30 cellular contexts compared by ENCODE assay signal in the genomic region with DNA sequence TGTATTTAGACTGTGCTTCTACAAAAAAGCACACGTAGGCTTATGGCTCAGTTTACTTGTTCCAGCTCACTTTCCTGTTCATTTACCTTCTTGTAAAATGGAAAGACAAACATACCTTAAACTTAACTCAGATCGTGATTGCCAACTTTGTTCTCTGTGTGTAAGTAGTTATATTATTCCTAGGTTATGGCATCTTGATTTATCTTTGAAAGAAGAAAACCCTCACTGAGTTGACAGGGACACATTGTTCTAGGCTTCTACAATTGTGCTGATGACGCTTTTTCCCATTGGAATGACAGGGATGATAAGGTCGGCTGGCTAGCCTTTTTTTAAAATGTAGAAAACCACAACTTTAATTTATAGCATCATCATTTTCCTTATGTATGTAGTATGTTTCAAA.
DNase-seq lines count a peak whose midpoint lies in the region; ATAC-seq and TF ChIP-seq lines count a peak whose summit lies in the region.
"Had no signal": no experiment of that assay in that cellular context is flagged by ENCODE, and none has a peak within 500 bp of the region (broad histone marks: within the 10 kb centered on the region; RNA-seq: fewer than 3 reads in every experiment).

No MANE protein-coding gene starts in this region.

- H3K4me1 ChIP-seq in PC-3 (ENCODE audit: insufficient read depth, low read length): peaks cover 10% of the 10 kb centered on the region; the same call in 1 of the 2 replicates

- peak; percentile 13 for DNase-seq in PC-3
- no peak for DNase-seq in glutamatergic neuron
- DNase-seq in osteocyte (ENCODE audit: extremely low spot score, unreplicated experiment): no peak
- no peak for DNase-seq in central memory CD4-positive, alpha-beta T cell
- DNase-seq in NCI-H1436 treated with DMSO at 0.1 percent for 48 hours (lab: John Stamatoyannopoulos, UW): no peak
- DNase-seq: activated CD4-positive, alpha-beta T cell treated with anti-CD3 and anti-CD28 coated beads, Interleukin-2, amount 10 ng/mL, durations not matched to agents 24 days and 14 days; activated CD8-positive, alpha-beta memory T cell treated with anti-CD3 and anti-CD28 coated beads for 24 hours; activated effector memory CD4-positive, alpha-beta T cell treated with anti-CD3 and anti-CD28 coated beads, Interleukin-2, amount 50 U/mL, for 16 hours; activated naive CD8-positive, alpha-beta T cell treated with anti-CD3 and anti-CD28 coated beads, Interleukin-2, amount 10 ng/mL, durations not matched to agents 7 days and 5 days; activated T-cell treated with anti-CD3 and anti-CD28 coated beads, Interleukin-2, amount 50 U/mL, for 1 hour; esophagus squamous epithelium; foreskin keratinocyte; H7; heart right ventricle; NCI-H1417 treated with DMSO at 0.1 percent for 48 hours; NCI-H2081; NCI-H526; nephron progenitor cell; NK-92 treated with Interleukin-12 subunit alpha and Interleukin-12 subunit beta, amount 100 ng/mL, for 24 hours; SHP77 treated with DMSO at 0.1 percent for 48 hours; stimulated activated CD8-positive, alpha-beta memory T cell treated with anti-CD3 and anti-CD28 coated beads, Interleukin-4, amount 100 ng/mL, for 48 hours; SW 1271 had no signal

- H3K27ac Mint-ChIP-seq in glutamatergic neuron (ENCODE audit: unreplicated experiment) (no peak overlapping the region), osteocyte (ENCODE audit: unreplicated experiment) (peak overlapping the region; percentile 29)
- H3K27ac Mint-ChIP-seq: activated CD4-positive, alpha-beta T cell treated with anti-CD3 and anti-CD28 coated beads, Interleukin-2, amount 10 ng/mL, durations not matched to agents 24 days and 14 days; activated naive CD8-positive, alpha-beta T cell treated with anti-CD3 and anti-CD28 coated beads, Interleukin-2, amount 10 ng/mL, durations not matched to agents 7 days and 5 days; nephron progenitor cell; type B pancreatic cell had no signal

- H3K79me2 ChIP-seq in PC-3 (ENCODE audit: low read length): no peaks in the 10 kb centered on the region

- POLR2A ChIA-PET in PC-3 (lab: Charles Lee; ENCODE audit: unreplicated experiment): interaction anchor here (0.6 kb wide), 1 partner anchor 270 kb away, joined by 3 read pairs; no protein-coding TSS in a partner anchor

- H3K9me3 Mint-ChIP-seq in glutamatergic neuron (ENCODE audit: unreplicated experiment) (peaks cover 11% of the 10 kb centered on the region), osteocyte (ENCODE audit: unreplicated experiment) (no peaks in the 10 kb centered on the region)
- H3K9me3 Mint-ChIP-seq: activated CD4-positive, alpha-beta T cell treated with anti-CD3 and anti-CD28 coated beads, Interleukin-2, amount 10 ng/mL, durations not matched to agents 24 days and 14 days; activated naive CD8-positive, alpha-beta T cell treated with anti-CD3 and anti-CD28 coated beads, Interleukin-2, amount 10 ng/mL, durations not matched to agents 7 days and 5 days; nephron progenitor cell; type B pancreatic cell had no signal

- TF ChIP-seq CTCF in C4-2B (conservative IDR thresholded peaks at IDR 0.05) (no peak), PC-3 (conservative IDR thresholded peaks at IDR 0.05; ENCODE audit: low read depth, low read length) (no peak), glutamatergic neuron (IDR thresholded peaks at IDR 0.05; ENCODE audit: partially characterized antibody, unreplicated experiment) (no peak), osteocyte (IDR thresholded peaks at IDR 0.05) (no peak)

- H4K20me1 ChIP-seq in PC-3 (ENCODE audit: low read length): no peaks in the 10 kb centered on the region

- no peak overlapping the region for H3K9ac ChIP-seq in PC-3 (ENCODE audit: low read length)

- ATAC-seq in PC-3: peak; percentile 59
- no peak for ATAC-seq in HG02642 (IDR thresholded peaks at IDR 0.05; ENCODE audit: poor library complexity, unreplicated experiment)
- no peak for ATAC-seq in GM19328 (IDR thresholded peaks at IDR 0.05; ENCODE audit: unreplicated experiment)

- peak overlapping the region; percentile 27; the same call in 1 of the 2 replicates for H3K4me2 ChIP-seq in PC-3 (ENCODE audit: low read length)

- H3K27ac ChIP-seq in C4-2B: peak overlapping the region; percentile 86
- 0 out of 2 replicates have a peak overlapping the region, but pooled peaks have one; percentile 1 for H3K27ac ChIP-seq in PC-3 (ENCODE audit: low read length)
- H3K27ac ChIP-seq: ascending aorta, cardiac muscle cell, esophagus squamous epithelium, foreskin keratinocyte had no signal

- H3K27me3 Mint-ChIP-seq in glutamatergic neuron (ENCODE audit: unreplicated experiment) (peaks cover 12% of the 10 kb centered on the region), osteocyte (ENCODE audit: unreplicated experiment) (no peaks in the 10 kb centered on the region)
- H3K27me3 Mint-ChIP-seq: activated CD4-positive, alpha-beta T cell treated with anti-CD3 and anti-CD28 coated beads, Interleukin-2, amount 10 ng/mL, durations not matched to agents 24 days and 14 days; activated naive CD8-positive, alpha-beta T cell treated with anti-CD3 and anti-CD28 coated beads, Interleukin-2, amount 10 ng/mL, durations not matched to agents 7 days and 5 days; type B pancreatic cell had no signal

- H3K36me3 Mint-ChIP-seq in glutamatergic neuron (ENCODE audit: unreplicated experiment) (no peaks in the 10 kb centered on the region), osteocyte (ENCODE audit: unreplicated experiment) (no peaks in the 10 kb centered on the region)
- H3K36me3 Mint-ChIP-seq: activated naive CD8-positive, alpha-beta T cell treated with anti-CD3 and anti-CD28 coated beads, Interleukin-2, amount 10 ng/mL, durations not matched to agents 7 days and 5 days; type B pancreatic cell had no signal

- BruUV-seq in PC-3 (replicated peaks; lab: Mats Ljungman, UMichigan): no TSS peak

- CTCF ChIA-PET in PC-3 (lab: Charles Lee): no interaction called here

- H3K4me3 Mint-ChIP-seq in glutamatergic neuron (ENCODE audit: unreplicated experiment): peak overlapping the region; percentile 72
- H3K4me3 Mint-ChIP-seq in osteocyte (ENCODE audit: unreplicated experiment): no peak overlapping the region
- H3K4me3 Mint-ChIP-seq: activated CD4-positive, alpha-beta T cell treated with anti-CD3 and anti-CD28 coated beads, Interleukin-2, amount 10 ng/mL, durations not matched to agents 24 days and 14 days; activated naive CD8-positive, alpha-beta T cell treated with anti-CD3 and anti-CD28 coated beads, Interleukin-2, amount 10 ng/mL, durations not matched to agents 7 days and 5 days; nephron progenitor cell; type B pancreatic cell had no signal

- no peaks in the 10 kb centered on the region for H3K27me3 ChIP-seq in PC-3 (ENCODE audit: low read length)
- H3K27me3 ChIP-seq: ascending aorta, cardiac muscle cell, esophagus squamous epithelium, foreskin keratinocyte, heart right ventricle, right atrium auricular region had no signal

- intact Hi-C loops in PC-3 (cut with micrococcal nuclease): no loop called here

- no peaks in the 10 kb centered on the region for H3K9me2 ChIP-seq in PC-3 (replicated peaks; ENCODE audit: low read length)

- H3K4me1 Mint-ChIP-seq in glutamatergic neuron (ENCODE audit: low read depth, unreplicated experiment) (peaks cover 78% of the 10 kb centered on the region), osteocyte (ENCODE audit: unreplicated experiment) (peaks cover 76% of the 10 kb centered on the region)

- no peaks in the 10 kb centered on the region for H3F3A ChIP-seq in PC-3 (ENCODE audit: low read length, unreplicated experiment)

- H3K36me3 ChIP-seq in PC-3 (ENCODE audit: low read depth, low read length): no peaks in the 10 kb centered on the region
- H3K36me3 ChIP-seq: ascending aorta, cardiac muscle cell, esophagus squamous epithelium, heart right ventricle, right atrium auricular region had no signal

- no peak overlapping the region for H2AFZ ChIP-seq in PC-3 (ENCODE audit: low read length)

- no peak overlapping the region for H3K4me3 ChIP-seq in PC-3 (ENCODE audit: low read length)
- H3K4me3 ChIP-seq: ascending aorta, cardiac muscle cell, esophagus squamous epithelium, heart right ventricle, lung, right atrium auricular region had no signal

- H3K9me3 ChIP-seq in PC-3 (ENCODE audit: low read length): no peaks in the 10 kb centered on the region
- H3K9me3 ChIP-seq: ascending aorta, esophagus squamous epithelium, heart right ventricle, right atrium auricular region had no signal
